10 cellular contexts compared by ENCODE assay signal in genomic region chr5:123460296-123460729, GRCh38. TPM values are rescaled to one million over a fixed set of nuclear protein-coding genes. Genes with fewer than 3 reads are reported as not detected.
DNase-seq lines count a peak whose midpoint lies in the region; ATAC-seq and TF ChIP-seq lines count a peak whose summit lies in the region.
"Had no signal": no experiment of that assay in that cellular context is flagged by ENCODE, and none has a peak within 500 bp of the region (broad histone marks: within the 10 kb centered on the region; RNA-seq: fewer than 3 reads in every experiment).

No MANE protein-coding gene starts in this region.

- H3K27me3 Mint-ChIP-seq in immature natural killer cell (ENCODE audit: low read depth in 3 of 3): peaks cover 0 to 3% (median 2%) of the 10 kb centered on the region in 3 donors

- no peaks in the 10 kb centered on the region for H4K20me1 ChIP-seq in IMR-90 (ENCODE audit: insufficient read depth, low read length)

- H3K23ac ChIP-seq in IMR-90 (ENCODE audit: low read depth, low read length): no peak overlapping the region

- no peaks in the 10 kb centered on the region for H3K36me3 ChIP-seq in IMR-90 (ENCODE audit: control insufficient read depth, insufficient read depth, low read length)
- no peaks in the 10 kb centered on the region for H3K36me3 ChIP-seq in adrenal gland (replicated peaks in 1 of 2)
- no peaks in the 10 kb centered on the region for H3K36me3 ChIP-seq in mucosa of descending colon (ENCODE audit: low read depth)
- H3K36me3 ChIP-seq: ovary had no signal

- ATAC-seq in IMR-90 (ENCODE audit: low read depth) (peak; percentile 35; the same call in 1 of the 2 replicates), mucosa of descending colon (peak; percentile 99), HG03280 (IDR thresholded peaks at IDR 0.05; ENCODE audit: unreplicated experiment) (no peak)

- H3K56ac ChIP-seq in IMR-90 (ENCODE audit: extremely low read depth, insufficient read depth, low read length): no peak overlapping the region

- dilution Hi-C loops in IMR-90 (cut with HindIII; ENCODE audit: low sequenced_read_pairs, unreplicated experiment): no loop called here

- intact Hi-C loops in IMR-90 (cut with micrococcal nuclease): no loop called here
- intact Hi-C loops in adrenal gland (cut with DNase I): no loop called here
- intact Hi-C loops in mucosa of descending colon (cut with DNase I, micrococcal nuclease): no loop called here

- H2BK5ac ChIP-seq in IMR-90 (ENCODE audit: low read depth, low read length, poor library complexity, severe bottlenecking): no peak overlapping the region

- no peak overlapping the region for H2BK20ac ChIP-seq in IMR-90 (ENCODE audit: low read depth, low read length)

- no peak overlapping the region for H2BK15ac ChIP-seq in IMR-90 (ENCODE audit: low read depth, low read length)

- no peak overlapping the region for H3K4me2 ChIP-seq in IMR-90 (ENCODE audit: low read depth, low read length)

- H4K8ac ChIP-seq in IMR-90 (ENCODE audit: low read depth in 2 of 2, low read length in 2 of 2): no peak overlapping the region

- H3K4me1 ChIP-seq in IMR-90 (ENCODE audit: control insufficient read depth, insufficient read depth, low read length) (peaks cover 1% of the 10 kb centered on the region; the same call in 1 of the 2 replicates), adrenal gland (replicated peaks in 1 of 2) (peaks cover 0 to 6% of the 10 kb centered on the region in 2 donors), mucosa of descending colon (ENCODE audit: low read depth) (peaks cover 7% of the 10 kb centered on the region)

- no peak for TF ChIP-seq CTCF in IMR-90 (conservative IDR thresholded peaks at IDR 0.05; ENCODE audit: low read depth, low read length)
- TF ChIP-seq CTCF in adrenal gland (IDR thresholded peaks at IDR 0.05): no peak
- no peak for TF ChIP-seq CTCF in mucosa of descending colon (IDR thresholded peaks at IDR 0.05)

- H3K4ac ChIP-seq in IMR-90 (ENCODE audit: low read depth, low read length): no peak overlapping the region

- H3K9ac ChIP-seq in IMR-90 (ENCODE audit: low read depth, low read length): no peak overlapping the region

- H3K27ac Mint-ChIP-seq in immature natural killer cell: no peak overlapping the region

- H3K14ac ChIP-seq in IMR-90 (replicated peaks; ENCODE audit: low read depth, low read length): no peak overlapping the region

- H3K27me3 ChIP-seq in IMR-90 (ENCODE audit: control insufficient read depth, insufficient read depth, low read length): no peaks in the 10 kb centered on the region
- no peaks in the 10 kb centered on the region for H3K27me3 ChIP-seq in adrenal gland
- H3K27me3 ChIP-seq: ovary had no signal

- TF ChIP-seq POLR2A in IMR-90 (IDR thresholded peaks at IDR 0.05; ENCODE audit: low read depth, low read length) (no peak), adrenal gland (IDR thresholded peaks at IDR 0.05) (no peak)

- H4K5ac ChIP-seq in IMR-90 (ENCODE audit: low read depth, low read length): no peak overlapping the region

- no peak overlapping the region for H2AK9ac ChIP-seq in IMR-90 (replicated peaks; ENCODE audit: low read depth, low read length, poor library complexity)

- no peaks in the 10 kb centered on the region for H3K4me1 Mint-ChIP-seq in immature natural killer cell

- POLR2A ChIA-PET in IMR-90 (lab: Charles Lee; ENCODE audit: unreplicated experiment): no interaction called here

- H3K9me1 ChIP-seq in IMR-90 (ENCODE audit: insufficient read depth, low read length): no peaks in the 10 kb centered on the region

- no peaks in the 10 kb centered on the region for H3K36me3 Mint-ChIP-seq in immature natural killer cell

- no peaks in the 10 kb centered on the region for H3K79me1 ChIP-seq in IMR-90 (ENCODE audit: low read depth in 1 of 2, low read length in 2 of 2)

- no peak overlapping the region for H3K4me3 Mint-ChIP-seq in immature natural killer cell

- no TSS peak for BruUV-seq in IMR-90 (replicated peaks; lab: Mats Ljungman, UMichigan)

- no peak overlapping the region for H3K18ac ChIP-seq in IMR-90 (ENCODE audit: low read depth, low read length)

- H4K91ac ChIP-seq in IMR-90 (ENCODE audit: insufficient read depth, low read depth, low read length): no peak overlapping the region

- CTCF ChIA-PET in IMR-90 (lab: Yijun Ruan, JAX): no interaction called here

- no peak overlapping the region for H3K4me3 ChIP-seq in IMR-90 (ENCODE audit: insufficient read depth, low read depth, low read length)
- no peak overlapping the region for H3K4me3 ChIP-seq in adrenal gland
- no peak overlapping the region for H3K4me3 ChIP-seq in mucosa of descending colon
- H3K4me3 ChIP-seq: ovary had no signal

- H3K27ac ChIP-seq in IMR-90 (ENCODE audit: insufficient read depth, low read length): no peak overlapping the region
- H3K27ac ChIP-seq in adrenal gland: peak overlapping the region in 1 of 5 donors; percentile 42
- H3K27ac ChIP-seq: ovary had no signal

- in situ Hi-C loops in IMR-90 (cut with MboI; ENCODE audit: low sequenced_read_pairs): no loop called here

- H2AK5ac ChIP-seq in IMR-90 (ENCODE audit: low read depth, low read length): no peak overlapping the region

- WGBS in IMR-90 (ENCODE audit: extremely low coverage in 2 of 2, insufficient read length in 1 of 2), 2 experiments: no CpG with 5 or more reads among the region's 2 CpGs
- WGBS in adrenal gland, 4 donors: 19 to 35% (median 30%) methylated on average over 2 of the region's 2 CpGs

- DNase-seq in ELR (ENCODE audit: low read depth): peak; percentile 45
- peak; percentile 71 for DNase-seq in IMR-90
- DNase-seq in adrenal gland: peak; percentile 22 to 70 (median 53)
- peak in 1 of 3 donors; percentile 78 for DNase-seq in mucosa of descending colon
- no peak for DNase-seq in NCI-H1436 treated with DMSO at 0.1 percent for 48 hours (lab: John Stamatoyannopoulos, UW)
- no peak for DNase-seq in immature natural killer cell
- no peak for DNase-seq in NCI-H2196 treated with DMSO at 0.1 percent for 48 hours (lab: John Stamatoyannopoulos, UW; ENCODE audit: unreplicated experiment)
- DNase-seq: NCI-H510A, ovary had no signal

- H2AFZ ChIP-seq in IMR-90 (replicated peaks; ENCODE audit: low read length, poor library complexity): no peak overlapping the region

- H2BK120ac ChIP-seq in IMR-90 (ENCODE audit: low read depth, low read length): no peak overlapping the region

- TF ChIP-seq RAD21 in IMR-90 (IDR thresholded peaks at IDR 0.05; ENCODE audit: low read length): no peak

- no peaks in the 10 kb centered on the region for H3K9me3 ChIP-seq in IMR-90 (ENCODE audit: control insufficient read depth, insufficient read depth, low read length)
- H3K9me3 ChIP-seq in adrenal gland (replicated peaks in 1 of 3): no peaks in the 10 kb centered on the region
- no peaks in the 10 kb centered on the region for H3K9me3 ChIP-seq in mucosa of descending colon
- H3K9me3 ChIP-seq: ovary had no signal

- H3K9me3 Mint-ChIP-seq in immature natural killer cell: no peaks in the 10 kb centered on the region

TF ChIP-seq in IMR-90, 13 proteins besides CTCF, POLR2A, EP300 and RAD21 (continues in another document):
- TF ChIP-seq ELK1 (IDR thresholded peaks at IDR 0.05; ENCODE audit: borderline replicate concordance, low read depth, low read length) (no peak), BHLHE40 (IDR thresholded peaks at IDR 0.05; ENCODE audit: low read depth, low read length) (no peak), MAFK (IDR thresholded peaks at IDR 0.05; ENCODE audit: low read depth, low read length) (no peak), RCOR1 (IDR thresholded peaks at IDR 0.05; ENCODE audit: insufficient replicate concordance, low read length) (no peak), CHD1 (IDR thresholded peaks at IDR 0.05; ENCODE audit: low read depth, low read length) (no peak), CEBPB (IDR thresholded peaks at IDR 0.05; ENCODE audit: low read depth, low read length) (no peak), SMC3 (IDR thresholded peaks at IDR 0.05; ENCODE audit: low read depth, low read length) (no peak), RFX5 (IDR thresholded peaks at IDR 0.05; ENCODE audit: low read depth, low read length) (no peak), FOS (IDR thresholded peaks at IDR 0.05; ENCODE audit: low read depth, low read length) (no peak), MXI1 (IDR thresholded peaks at IDR 0.05; ENCODE audit: borderline replicate concordance, low read depth, low read length) (no peak), USF2 (IDR thresholded peaks at IDR 0.05; ENCODE audit: low read depth, low read length) (no peak)

RNA-seq across cellular contexts. Expression of gene CEP120, which starts 37.1 kb away (rescaled TPM):
- total RNA-seq in IMR-90 (2012; rRNA removed): 16.4 and 46.1 TPM in 2 replicates
- 6.0 and 6.7 TPM in 2 replicates for polyA plus RNA-seq in IMR-90 (2012; rRNA removed)
- polyA plus RNA-seq in IMR-90 (2012; cell fraction: cytosol; rRNA removed): 2.3 and 2.6 TPM in 2 replicates
- 3.8 and 13.6 TPM in 2 replicates for polyA plus RNA-seq in IMR-90 (2012; cell fraction: nucleus; rRNA removed; ENCODE audit: low replicate concordance)
- total RNA-seq in adrenal gland: 10 to 100 TPM; 13.5 to 28.5 (median 19.6) TPM
- polyA plus RNA-seq in adrenal gland: 10 to 100 TPM in 1 of 3 donors, 1 to 10 TPM in 2; 4.2 to 20.5 (median 8.4) TPM
- 10 to 100 TPM; 12.6 to 27.6 (median 15.0) TPM for total RNA-seq in mucosa of descending colon
- 10 to 100 TPM in 2 of 3 donors, 1 to 10 TPM in 1; 9.7 to 23.1 (median 11.6) TPM for polyA plus RNA-seq in immature natural killer cell

RNA-seq across cellular contexts. Expression of gene CSNK1G3, which starts 51.7 kb away (rescaled TPM):
- total RNA-seq in IMR-90 (2012; rRNA removed) (26.2 and 45.3 TPM in 2 replicates), adrenal gland (10 to 100 TPM; 24.5 to 34.0 (median 31.0) TPM), mucosa of descending colon (10 to 100 TPM; 53.3 to 72.0 (median 69.1) TPM)
- polyA plus RNA-seq in IMR-90 (2012; rRNA removed) (14.0 and 16.4 TPM in 2 replicates), adrenal gland (10 to 100 TPM in 1 of 3 donors, 1 to 10 TPM in 2; 7.3 to 27.3 (median 9.5) TPM), immature natural killer cell (10 to 100 TPM; 28.7 to 44.9 (median 36.2) TPM)
- 8.6 and 10.5 TPM in 2 replicates for polyA plus RNA-seq in IMR-90 (2012; cell fraction: cytosol; rRNA removed)
- 6.6 and 11.1 TPM in 2 replicates for polyA plus RNA-seq in IMR-90 (2012; cell fraction: nucleus; rRNA removed; ENCODE audit: low replicate concordance)

Comparison
In these comparisons a context has a peak if more than half of its experiments do, and no peak if none do; other contexts are left out.
1. DNase-seq: peak in ELR (single experiment), IMR-90 (single experiment) and adrenal gland (7 of 7); none in NCI-H1436 treated with DMSO at 0.1 percent for 48 hours (single experiment), immature natural killer cell (0 of 3) and NCI-H2196 treated with DMSO at 0.1 percent for 48 hours (single experiment).